8 cellular contexts compared by ENCODE assay signal in genomic region chr14:103518416-103519042, GRCh38. TPM values are rescaled to one million over a fixed set of nuclear protein-coding genes. Genes with fewer than 3 reads are reported as not detected.
DNase-seq lines count a peak whose midpoint lies in the region; ATAC-seq, FAIRE-seq and TF ChIP-seq lines count a peak whose summit lies in the region.

No MANE protein-coding gene starts in this region.

- H3K27me3 ChIP-seq in BE2C (peaks cover 10% of the 10 kb centered on the region), right cardiac atrium (ENCODE audit: control insufficient read depth, insufficient read depth) (no peaks in the 10 kb centered on the region)

- ATAC-seq in right cardiac atrium (peak; percentile 28 to 49), sciatic nerve (peak; percentile 76), GM21529 (IDR thresholded peaks at IDR 0.05; ENCODE audit: unreplicated experiment) (no peak), HG02840 (IDR thresholded peaks at IDR 0.05; ENCODE audit: low FRiP score, unreplicated experiment) (no peak)

- no peaks in the 10 kb centered on the region for H3K9me3 ChIP-seq in BE2C
- H3K9me3 ChIP-seq in right cardiac atrium (ENCODE audit: control insufficient read depth, low read length): no peaks in the 10 kb centered on the region

- peaks cover 26% of the 10 kb centered on the region for H3K36me3 ChIP-seq in BE2C

- no peak for TF ChIP-seq POLR2A in H54 (IDR thresholded peaks at IDR 0.05; ENCODE audit: low read depth, low read length)

- intact Hi-C loops in right cardiac atrium (cut with DNase I) (loop anchor here in 2 of 4 donors (2.0 to 5.0 kb wide), 2 partner anchors 28 to 34 kb away; no protein-coding TSS in a partner anchor), sciatic nerve (cut with DNase I) (loop anchor here (2.0 kb wide), 1 partner anchor 28 kb away; no protein-coding TSS in a partner anchor)

- POLR2A ChIA-PET in RWPE1 (lab: Yijun Ruan, JAX; ENCODE audit: low non-redundant PET): interaction anchor here (0.6 kb wide), 1 partner anchor 161 kb away, joined by 3 read pairs; no protein-coding TSS in a partner anchor

- TF ChIP-seq CTCF in BE2C (IDR thresholded peaks at IDR 0.05; ENCODE audit: low read depth, low read length) (peak; percentile 89), RWPE1 (conservative IDR thresholded peaks at IDR 0.05; ENCODE audit: low read depth) (peak; percentile 90)

- DNase-seq in BE2C (peak; percentile 83), H54 (ENCODE audit: insufficient read length, low spot score) (peak; percentile 89), RWPE1 (ENCODE audit: low spot score) (peak; percentile 81), amygdala (lab: John Stamatoyannopoulos, UW) (peak in 33 of 56 donors; percentile 34 to 79 (median 57)), right cardiac atrium (peak; percentile 75 to 91 (median 91)), sciatic nerve (ENCODE audit: low spot score) (peak; percentile 87)

- 47% methylated on average over 9 of the region's 9 CpGs for WGBS in right cardiac atrium

- H3K4me1 ChIP-seq in BE2C: peaks cover 28% of the 10 kb centered on the region
- H3K4me1 ChIP-seq in right cardiac atrium (ENCODE audit: control insufficient read depth, insufficient read depth, low read length): peaks cover 7% of the 10 kb centered on the region

- peak overlapping the region; percentile 100 for H3K27ac ChIP-seq in RWPE1
- no peak overlapping the region for H3K27ac ChIP-seq in right cardiac atrium (ENCODE audit: low read length)

- FAIRE-seq in H54 (lab: Jason Lieb, UNC): peak; percentile 6

- H3K4me3 ChIP-seq in BE2C (ENCODE audit: low read depth, low read length): no peak overlapping the region
- H3K4me3 ChIP-seq in right cardiac atrium (ENCODE audit: low read length): no peak overlapping the region

- CTCF ChIA-PET in RWPE1 (lab: Yijun Ruan, JAX): interaction anchor here (0.5 to 6.2 kb wide), 21 partner anchors 8 to 1508 kb away, joined by 3 to 57 read pairs (median 5); partner anchors contain the start of gene TRMT61A

RNA-seq across cellular contexts. Expression of gene CKB, which starts 4.1 kb away (rescaled TPM):
- 1,667 TPM for polyA plus RNA-seq in BE2C (2012; ENCODE audit: insufficient read depth, insufficient read length, low read depth)
- total RNA-seq in right cardiac atrium: 100 to 1,000 TPM; 478 to 697 (median 542) TPM
- 843 TPM for polyA plus RNA-seq in right cardiac atrium
- total RNA-seq in sciatic nerve: 69.1 TPM

RNA-seq across cellular contexts. Expression of gene TRMT61A, which starts 10.5 kb away (rescaled TPM):
- polyA plus RNA-seq in BE2C (2012; ENCODE audit: insufficient read depth, insufficient read length, low read depth): 137 TPM
- total RNA-seq in right cardiac atrium (1 to 10 TPM; 4.8 to 6.9 (median 6.5) TPM), sciatic nerve (12.4 TPM)
- 6.2 TPM for polyA plus RNA-seq in right cardiac atrium

RNA-seq across cellular contexts. Expression of gene BAG5, which starts 43.9 kb away (rescaled TPM):
- 54.9 TPM for polyA plus RNA-seq in BE2C (2012; ENCODE audit: insufficient read depth, insufficient read length, low read depth)
- total RNA-seq in right cardiac atrium: 10 to 100 TPM; 18.9 to 23.6 (median 19.5) TPM
- polyA plus RNA-seq in right cardiac atrium: 7.7 TPM
- 30.3 TPM for total RNA-seq in sciatic nerve

RNA-seq across cellular contexts. Expression of gene COA8, which starts 44.2 kb away (rescaled TPM):
- 43.8 TPM for polyA plus RNA-seq in BE2C (2012; ENCODE audit: insufficient read depth, insufficient read length, low read depth)
- total RNA-seq in right cardiac atrium (10 to 100 TPM; 33.8 to 43.5 (median 41.7) TPM), sciatic nerve (37.4 TPM)
- 60.8 TPM for polyA plus RNA-seq in right cardiac atrium

Comparison
In these comparisons a context has a peak if more than half of its experiments do, and no peak if none do; other contexts are left out.
1. ATAC-seq: peak in right cardiac atrium (2 of 2) and sciatic nerve (single experiment); none in GM21529 (single experiment) and HG02840 (single experiment).
2. Peak in every context shown above with its lines, with median percentiles within 50 percentile points of each other: DNase-seq.